In the genomic region with DNA sequence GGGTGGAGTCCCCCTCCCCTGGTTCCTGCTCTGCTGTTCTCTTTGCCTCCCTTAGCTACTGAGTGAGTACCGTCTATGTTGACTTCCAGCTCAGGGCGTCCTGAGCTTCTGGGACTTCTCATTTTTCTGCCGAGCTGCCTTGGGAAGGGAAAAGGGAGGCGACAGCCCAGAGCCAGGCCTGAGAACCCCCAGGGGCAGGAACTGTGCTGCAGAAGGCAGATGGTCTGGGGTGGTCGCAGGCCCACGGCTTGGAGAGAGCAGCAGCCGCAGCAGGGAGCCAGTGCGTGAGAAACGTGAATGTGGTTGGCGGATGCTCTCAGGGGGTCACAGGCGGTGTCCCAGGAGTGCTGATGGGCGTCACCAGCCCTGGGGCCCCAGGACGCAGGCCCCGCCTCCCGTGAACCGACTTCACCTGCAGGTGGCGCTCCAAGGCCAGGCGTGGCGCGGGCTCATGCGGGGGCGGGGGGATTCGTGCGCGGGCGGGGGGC, we compare ENCODE assay signal across 8 cellular contexts. TPM values are rescaled to one million over a fixed set of nuclear protein-coding genes. Genes with fewer than 3 reads are reported as not detected.
A peak's percentile ranks its signal among the peaks of the same experiment; 100 is the strongest.
DNase-seq lines count a peak whose midpoint lies in the region; ATAC-seq, FAIRE-seq and TF ChIP-seq lines count a peak whose summit lies in the region.

No MANE protein-coding gene starts in this region.

- intact Hi-C loops in left ventricle myocardium superior (cut with micrococcal nuclease) = loop anchor here (10.0 kb wide), 1 partner anchor 67 kb away; no protein-coding TSS in a partner anchor

- peak; percentile 84 for FAIRE-seq in GM12891 (lab: Jason Lieb, UNC)

- TF ChIP-seq POLR2A in GM12891 (IDR thresholded peaks at IDR 0.05; ENCODE audit: low read depth, low read length) = no peak

- peaks cover 0 to 9% of the 10 kb centered on the region in 2 donors for H3K9me3 Mint-ChIP-seq in activated naive CD4-positive, alpha-beta T cell treated with anti-CD3 and anti-CD28 coated beads, Interleukin-2, amount 50 U/mL, for 72 hours

- no peaks in the 10 kb centered on the region for H3K36me3 Mint-ChIP-seq in activated naive CD4-positive, alpha-beta T cell treated with anti-CD3 and anti-CD28 coated beads, Interleukin-2, amount 50 U/mL, for 72 hours

- ATAC-seq in HG03442 (IDR thresholded peaks at IDR 0.05; ENCODE audit: unreplicated experiment) (peak; percentile 61), left ventricle myocardium superior (peak; percentile 73), GM18873 (IDR thresholded peaks at IDR 0.05; ENCODE audit: low FRiP score, unreplicated experiment) (no peak)
- peak; percentile 71 to 73 for ATAC-seq in activated naive CD4-positive, alpha-beta T cell treated with anti-CD3 and anti-CD28 coated beads, Interleukin-2, amount 50 U/mL, for 72 hours

- DNase-seq in GM12891 (ENCODE audit: insufficient read length, low spot score) (peak; percentile 95), SKM-1 (lab: John Stamatoyannopoulos, UW; ENCODE audit: unreplicated experiment) (peak; percentile 39), left ventricle myocardium superior (peak; percentile 85), SHP77 (lab: John Stamatoyannopoulos, UW) (no peak)
- DNase-seq in activated naive CD4-positive, alpha-beta T cell treated with anti-CD3 and anti-CD28 coated beads, Interleukin-2, amount 50 U/mL, for 72 hours (ENCODE audit: low spot score in 2 of 2) = peak; percentile 64 to 86
- DNase-seq in stimulated activated CD4-positive, alpha-beta T cell treated with anti-CD3 and anti-CD28 coated beads, Interleukin-12 subunit alpha, Interleukin-12 subunit beta, amount 100 ng/mL, for 48 hours (ENCODE audit: low read depth in 2 of 3, low spot score in 1 of 3) = peak; percentile 37 to 73 (median 57)

- peak overlapping the region; percentile 80 to 96 for H3K27ac Mint-ChIP-seq in activated naive CD4-positive, alpha-beta T cell treated with anti-CD3 and anti-CD28 coated beads, Interleukin-2, amount 50 U/mL, for 72 hours

TF ChIP-seq in GM12891, 5 proteins besides CTCF, POLR2A, EP300 and RAD21:
- TF ChIP-seq SPI1 (IDR thresholded peaks at IDR 0.05; ENCODE audit: low read depth, low read length) (no peak), POU2F2 (IDR thresholded peaks at IDR 0.05; ENCODE audit: low read depth, low read length) (no peak), TAF1 (IDR thresholded peaks at IDR 0.05; ENCODE audit: low read depth, low read length) (no peak), POLR2AphosphoS5 (IDR thresholded peaks at IDR 0.05; ENCODE audit: low read depth, low read length) (no peak), PAX5 (IDR thresholded peaks at IDR 0.05; ENCODE audit: insufficient read depth, low read length, severe bottlenecking) (no peak)
TF ChIP-seq in GM12891: peak in this region for 0.

RNA-seq across cellular contexts. Expression of a gene that starts 9.2 kb away (rescaled TPM):
- polyA plus RNA-seq in GM12891 (2012; ENCODE audit: low read depth, missing spikeins) = 0.13 TPM
- total RNA-seq in activated naive CD4-positive, alpha-beta T cell treated with anti-CD3 and anti-CD28 coated beads, Interleukin-2, amount 50 U/mL, for 72 hours = 1 to 10 TPM in 1 of 2 donors, under 1 TPM in 1; 0.64 to 4.3 TPM
- total RNA-seq in left ventricle myocardium superior = 19.9 TPM

RNA-seq across cellular contexts. Expression of a gene that starts 55.8 kb away (rescaled TPM):
- polyA plus RNA-seq in GM12891 (2012; ENCODE audit: low read depth, missing spikeins) = 6.0 TPM
- total RNA-seq in activated naive CD4-positive, alpha-beta T cell treated with anti-CD3 and anti-CD28 coated beads, Interleukin-2, amount 50 U/mL, for 72 hours = 1 to 10 TPM; 4.1 to 7.2 TPM
- 3.2 TPM for total RNA-seq in left ventricle myocardium superior

Comparison
In these comparisons a context has a peak if more than half of its experiments do, and no peak if none do; other contexts are left out.
1. DNase-seq: peak in GM12891 (single experiment), SKM-1 (single experiment), activated naive CD4-positive, alpha-beta T cell treated with anti-CD3 and anti-CD28 coated beads, Interleukin-2, amount 50 U/mL, for 72 hours (2 of 2), left ventricle myocardium superior (single experiment) and stimulated activated CD4-positive, alpha-beta T cell treated with anti-CD3 and anti-CD28 coated beads, Interleukin-12 subunit alpha, Interleukin-12 subunit beta, amount 100 ng/mL, for 48 hours (3 of 3); none in SHP77 (0 of 2).